Comparison of ENCODE assay signal across 21 cellular contexts in genomic region chr13:72911988-72912387, GRCh38.
DNase-seq lines count a peak whose midpoint lies in the region; ATAC-seq and TF ChIP-seq lines count a peak whose summit lies in the region.
"Had no signal": no experiment of that assay in that cellular context is flagged by ENCODE, and none has a peak within 500 bp of the region (broad histone marks: within the 10 kb centered on the region; RNA-seq: fewer than 3 reads in every experiment).

No MANE protein-coding gene starts in this region.

- peak overlapping the region; percentile 39 for H3K27ac Mint-ChIP-seq in MCF 10A (ENCODE audit: low read depth, unreplicated experiment)
- peak overlapping the region; percentile 15 for H3K27ac Mint-ChIP-seq in activated T-helper 17 cell treated with anti-CD3 and anti-CD28 coated beads, Interleukin-2, amount 50 U/mL, for 72 hours
- H3K27ac Mint-ChIP-seq: B cell; CD4-positive, CD25-positive, alpha-beta regulatory T cell; HFFc6 had no signal

- no peak overlapping the region for H3K27ac ChIP-seq in breast epithelium
- H3K27ac ChIP-seq: 22Rv1, BLaER1, C4-2B had no signal

- no peak for DNase-seq in MCF 10A (ENCODE audit: unreplicated experiment)
- no peak for DNase-seq in breast epithelium (ENCODE audit: low spot score in 2 of 2)
- peak in 1 of 3 donors; percentile 18 for DNase-seq in mucosa of descending colon
- no peak for DNase-seq in epidermal melanocyte (ENCODE audit: insufficient read length, low spot score)
- no peak for DNase-seq in HuH-7 (ENCODE audit: low spot score)
- DNase-seq in SKM-1 treated with dmso at 0.1 percent for 144 hours (lab: John Stamatoyannopoulos, UW; ENCODE audit: unreplicated experiment): no peak
- DNase-seq in HAP-1 (ENCODE audit: low spot score in 2 of 2): no peak
- DNase-seq: Calu3; CD4-positive, CD25-positive, alpha-beta regulatory T cell; COR-L47; DMS53; DMS79 treated with DMSO at 0.1 percent for 48 hours; GF-D8; GOT3; HFFc6 had no signal

- H3K4me1 ChIP-seq in breast epithelium (no peaks in the 10 kb centered on the region), mucosa of descending colon (ENCODE audit: low read depth) (no peaks in the 10 kb centered on the region), HAP-1 (peaks cover 15% of the 10 kb centered on the region)
- H3K4me1 ChIP-seq: BLaER1 had no signal

- in situ Hi-C loops in HAP-1 (cut with MboI; ENCODE audit: low sequenced_read_pairs): no loop called here

- ATAC-seq in activated T-helper 17 cell treated with anti-CD3 and anti-CD28 coated beads, Interleukin-2, amount 50 U/mL, for 72 hours (replicated peaks): no peak
- peak; percentile 63 for ATAC-seq in mucosa of descending colon
- ATAC-seq: HCT116 had no signal

- H3K27me3 Mint-ChIP-seq in MCF 10A (ENCODE audit: insufficient read depth, unreplicated experiment): no peaks in the 10 kb centered on the region
- H3K27me3 Mint-ChIP-seq in activated T-helper 17 cell treated with anti-CD3 and anti-CD28 coated beads, Interleukin-2, amount 50 U/mL, for 72 hours: no peaks in the 10 kb centered on the region
- H3K27me3 Mint-ChIP-seq: B cell; CD4-positive, CD25-positive, alpha-beta regulatory T cell had no signal

- TF ChIP-seq POLR2A in breast epithelium (IDR thresholded peaks at IDR 0.05): no peak

- intact Hi-C loops in MCF 10A (cut with micrococcal nuclease): no loop called here
- intact Hi-C loops in breast epithelium (cut with DNase I; ENCODE audit: low total_unique reads): no loop called here
- intact Hi-C loops in mucosa of descending colon (cut with DNase I, micrococcal nuclease): no loop called here

- no TSS peak for BruUV-seq in MCF 10A (replicated peaks; lab: Mats Ljungman, UMichigan)

- TF ChIP-seq CTCF in MCF 10A (IDR thresholded peaks at IDR 0.05; ENCODE audit: unreplicated experiment) (no peak), breast epithelium (IDR thresholded peaks at IDR 0.05) (no peak), mucosa of descending colon (IDR thresholded peaks at IDR 0.05) (no peak)

- peaks cover 50% of the 10 kb centered on the region for H3K36me3 Mint-ChIP-seq in MCF 10A (ENCODE audit: insufficient read depth, unreplicated experiment)
- peaks cover 64% of the 10 kb centered on the region for H3K36me3 Mint-ChIP-seq in activated T-helper 17 cell treated with anti-CD3 and anti-CD28 coated beads, Interleukin-2, amount 50 U/mL, for 72 hours (ENCODE audit: low read depth)

- CTCF ChIA-PET in MCF 10A (lab: Yijun Ruan, JAX): interaction anchor here (0.7 kb wide), 1 partner anchor 11 kb away, joined by 4 read pairs; no protein-coding TSS in a partner anchor

- H3K4me1 Mint-ChIP-seq in MCF 10A (ENCODE audit: insufficient read depth, unreplicated experiment): no peaks in the 10 kb centered on the region
- no peaks in the 10 kb centered on the region for H3K4me1 Mint-ChIP-seq in activated T-helper 17 cell treated with anti-CD3 and anti-CD28 coated beads, Interleukin-2, amount 50 U/mL, for 72 hours

- no peak overlapping the region for H3K4me3 Mint-ChIP-seq in MCF 10A (ENCODE audit: unreplicated experiment)
- H3K4me3 Mint-ChIP-seq in activated T-helper 17 cell treated with anti-CD3 and anti-CD28 coated beads, Interleukin-2, amount 50 U/mL, for 72 hours: no peak overlapping the region
- H3K4me3 Mint-ChIP-seq: B cell; CD4-positive, CD25-positive, alpha-beta regulatory T cell; HFFc6 had no signal

- no peaks in the 10 kb centered on the region for H3K9me3 Mint-ChIP-seq in MCF 10A (ENCODE audit: unreplicated experiment)
- no peaks in the 10 kb centered on the region for H3K9me3 Mint-ChIP-seq in activated T-helper 17 cell treated with anti-CD3 and anti-CD28 coated beads, Interleukin-2, amount 50 U/mL, for 72 hours
- H3K9me3 Mint-ChIP-seq: HFFc6 had no signal

- H3K27me3 ChIP-seq in breast epithelium (no peaks in the 10 kb centered on the region), HAP-1 (ENCODE audit: low read depth) (no peaks in the 10 kb centered on the region)
- H3K27me3 ChIP-seq: BLaER1 had no signal

- POLR2A ChIA-PET in MCF 10A (lab: Yijun Ruan, JAX): interaction anchor here (0.5 kb wide), 1 partner anchor 215 kb away, joined by 3 read pairs; no protein-coding TSS in a partner anchor

- no peaks in the 10 kb centered on the region for H3K36me3 ChIP-seq in breast epithelium
- no peaks in the 10 kb centered on the region for H3K36me3 ChIP-seq in mucosa of descending colon (ENCODE audit: low read depth)
- peaks cover 4% of the 10 kb centered on the region for H3K36me3 ChIP-seq in HAP-1 (replicated peaks)

- H3K4me3 ChIP-seq in breast epithelium (no peak overlapping the region), mucosa of descending colon (no peak overlapping the region), HAP-1 (no peak overlapping the region)
- H3K4me3 ChIP-seq: BLaER1 had no signal

- no peaks in the 10 kb centered on the region for H3K9me3 ChIP-seq in breast epithelium
- H3K9me3 ChIP-seq in mucosa of descending colon: no peaks in the 10 kb centered on the region
- H3K9me3 ChIP-seq in HAP-1: no peaks in the 10 kb centered on the region
- H3K9me3 ChIP-seq: BLaER1 had no signal
